In genomic region chr20:32920530-32921298, GRCh38 we compare ENCODE assay signal across 25 cellular contexts.
DNase-seq lines count a peak whose midpoint lies in the region; ATAC-seq and TF ChIP-seq lines count a peak whose summit lies in the region.
"Had no signal": no experiment of that assay in that cellular context is flagged by ENCODE, and none has a peak within 500 bp of the region (broad histone marks: within the 10 kb centered on the region; RNA-seq: fewer than 3 reads in every experiment).

No MANE protein-coding gene starts in this region.

- no peak overlapping the region for H3K4me2 ChIP-seq in GM23338

- H3F3A ChIP-seq in GM23338 (replicated peaks; ENCODE audit: low read depth): no peaks in the 10 kb centered on the region

- H3K36me3 Mint-ChIP-seq in GM23338 (ENCODE audit: low read depth): no peaks in the 10 kb centered on the region; the same call in 2 of the 3 replicates

- TF ChIP-seq POLR2A in stomach (IDR thresholded peaks at IDR 0.05): no peak

- TF ChIP-seq EP300 in stomach (IDR thresholded peaks at IDR 0.05): no peak

- intact Hi-C loops in stomach (cut with DNase I; ENCODE audit: low total_unique reads): no loop called here

- in situ Hi-C loops in SK-MEL-5 (cut with HindIII; ENCODE audit: low pct_unique_long_range_greater_than_20kb, low sequenced_read_pairs): no loop called here

- no peaks in the 10 kb centered on the region for H3K4me1 Mint-ChIP-seq in GM23338
- H3K4me1 Mint-ChIP-seq: CD4-positive, alpha-beta memory T cell had no signal

- H3K36me3 ChIP-seq in HEK293 (ENCODE audit: control insufficient read depth in 2 of 2, insufficient read depth in 1 of 2, low read length in 2 of 2): no peaks in the 10 kb centered on the region
- no peaks in the 10 kb centered on the region for H3K36me3 ChIP-seq in stomach
- H3K36me3 ChIP-seq in GM23338 (ENCODE audit: insufficient read depth): no peaks in the 10 kb centered on the region; the same call in 1 of the 2 replicates

- peaks cover 11% of the 10 kb centered on the region for H3K9me3 Mint-ChIP-seq in GM23338

- POLR2A ChIA-PET in HEK293 (lab: Yijun Ruan, JAX): no interaction called here

- TF ChIP-seq CTCF in HEK293 (tag by site-specific recombination; IDR thresholded peaks at IDR 0.05) (no peak), stomach (IDR thresholded peaks at IDR 0.05) (no peak), GM23338 (conservative IDR thresholded peaks at IDR 0.05; ENCODE audit: low read depth in 2 of 2) (no peak)

- whole genome bisulfite sequencing in stomach, 5 donors: 73 to 83% (median 82%) methylated on average over 6 of the region's 6 CpGs

- no peaks in the 10 kb centered on the region for H3K9me2 ChIP-seq in GM23338 (ENCODE audit: insufficient read depth)

- H3K4me3 ChIP-seq in HEK293 (ENCODE audit: low read depth, low read length) (no peak overlapping the region), stomach (no peak overlapping the region), GM23338 (no peak overlapping the region)
- H3K4me3 ChIP-seq: SK-N-MC had no signal

- no peaks in the 10 kb centered on the region for H3K9me3 ChIP-seq in HEK293 (ENCODE audit: control insufficient read depth, insufficient read depth, low read depth, low read length)
- H3K9me3 ChIP-seq in stomach: peaks cover 5 to 13% (median 10%) of the 10 kb centered on the region in 4 donors

- peak; percentile 19 for DNase-seq in SK-MEL-5 (ENCODE audit: low read depth, low spot score)
- DNase-seq in iPS-NIHi7 (ENCODE audit: extremely low spot score): peak; percentile 4
- DNase-seq in stomach: peak; percentile 8
- no peak for DNase-seq in activated CD4-positive, CD25-positive, alpha-beta regulatory T cell treated with anti-CD3 and anti-CD28 coated beads, Interleukin-2, amount 50 U/mL, for 72 hours
- no peak for DNase-seq in GM23338 (ENCODE audit: low spot score)
- DNase-seq: C1 segment of cervical spinal cord; CD4-positive, alpha-beta memory T cell; COR-L47; DMS53; GOT3; Karpas-422; NCI-H1092 treated with DMSO at 0.1 percent for 48 hours; NCI-H1436; NCI-H187; NCI-H2081 treated with DMSO at 0.1 percent for 48 hours; NCI-H2171; NCI-H226; NCI-H510A; NCI-H69; RPMI8226; SHP77 treated with DMSO at 0.1 percent for 48 hours had no signal

- H3K27me3 Mint-ChIP-seq in GM23338 (ENCODE audit: insufficient read depth, low read depth, poor library complexity): peaks cover 3% of the 10 kb centered on the region
- H3K27me3 Mint-ChIP-seq: CD4-positive, alpha-beta memory T cell had no signal

- no peak overlapping the region for H3K27ac ChIP-seq in HEK293 (ENCODE audit: extremely low read depth, low read depth, low read length)
- no peak overlapping the region for H3K27ac ChIP-seq in stomach
- no peak overlapping the region for H3K27ac ChIP-seq in GM23338 (ENCODE audit: low read depth)
- H3K27ac ChIP-seq: SK-N-MC had no signal

- H3K27ac Mint-ChIP-seq in GM23338: no peak overlapping the region

- ATAC-seq in GM23338: no peak
- ATAC-seq in GM19397 (IDR thresholded peaks at IDR 0.05; ENCODE audit: unreplicated experiment): no peak
- ATAC-seq: HCT116 had no signal

- no peaks in the 10 kb centered on the region for H4K20me1 ChIP-seq in GM23338 (replicated peaks; ENCODE audit: insufficient read depth)

- H3K4me3 Mint-ChIP-seq in GM23338: no peak overlapping the region; the same call in 2 of the 3 replicates

- CTCF ChIA-PET in HEK293 (lab: Yijun Ruan, JAX): no interaction called here

- H3K27me3 ChIP-seq in stomach (no peaks in the 10 kb centered on the region), GM23338 (ENCODE audit: insufficient read depth) (no peaks in the 10 kb centered on the region)

- no peaks in the 10 kb centered on the region for H3K79me2 ChIP-seq in GM23338 (replicated peaks; ENCODE audit: insufficient read depth)

- no peak overlapping the region for H2AFZ ChIP-seq in GM23338

- no peaks in the 10 kb centered on the region for H3K4me1 ChIP-seq in HEK293 (ENCODE audit: control insufficient read depth, insufficient read depth, low read length)
- H3K4me1 ChIP-seq in stomach: no peaks in the 10 kb centered on the region
- H3K4me1 ChIP-seq in GM23338 (ENCODE audit: insufficient read depth): no peaks in the 10 kb centered on the region

TF ChIP-seq in HEK293, 187 proteins besides CTCF, POLR2A, EP300 and RAD21:
- TF ChIP-seq ZNF19 (tag by site-specific recombination; IDR thresholded peaks at IDR 0.05; ENCODE audit: low read depth): no peak
- TF ChIP-seq ZNF311 (tag by site-specific recombination; IDR thresholded peaks at IDR 0.05; ENCODE audit: borderline replicate concordance): no peak
- no peak for TF ChIP-seq ZNF214 (tag by site-specific recombination; IDR thresholded peaks at IDR 0.05; ENCODE audit: borderline replicate concordance)
- no peak for TF ChIP-seq ZNF132 (tag by site-specific recombination; IDR thresholded peaks at IDR 0.05; ENCODE audit: borderline replicate concordance)
- peak; percentile 52; the same call in 1 of the 2 replicates for TF ChIP-seq PRDM10 (tag by site-specific recombination; IDR thresholded peaks at IDR 0.05)
- TF ChIP-seq HOXD13 (CRISPR knock-in tag; IDR thresholded peaks at IDR 0.05; ENCODE audit: borderline replicate concordance): no peak

TF ChIP-seq in GM23338, 12 proteins besides CTCF, POLR2A, EP300 and RAD21 (continues in another document):
- TF ChIP-seq EZH2 (IDR thresholded peaks at IDR 0.05; ENCODE audit: low read depth, unreplicated experiment) (no peak), REST (IDR thresholded peaks at IDR 0.05; ENCODE audit: unreplicated experiment) (no peak), ETS1 (IDR thresholded peaks at IDR 0.05) (no peak)

Comparison
In these comparisons a context has a peak if more than half of its experiments do, and no peak if none do; other contexts are left out.
1. DNase-seq: peak in SK-MEL-5 (single experiment), iPS-NIHi7 (single experiment) and stomach (single experiment); none in activated CD4-positive, CD25-positive, alpha-beta regulatory T cell treated with anti-CD3 and anti-CD28 coated beads, Interleukin-2, amount 50 U/mL, for 72 hours (single experiment) and GM23338 (single experiment).